9 cellular contexts compared by ENCODE assay signal in genomic region chr4:128517096-128517738, GRCh38.
DNase-seq lines count a peak whose midpoint lies in the region; ATAC-seq and TF ChIP-seq lines count a peak whose summit lies in the region.
"Had no signal": no experiment of that assay in that cellular context is flagged by ENCODE, and none has a peak within 500 bp of the region (broad histone marks: within the 10 kb centered on the region; RNA-seq: fewer than 3 reads in every experiment).

No MANE protein-coding gene starts in this region.

- BruUV-seq in MCF 10A (replicated peaks; lab: Mats Ljungman, UMichigan), result TSS peak; percentile 88

- no peak for ATAC-seq in CD8-positive, alpha-beta T cell
- no peak for ATAC-seq in natural killer cell treated with Interleukin-12 subunit alpha and Interleukin-12 subunit beta and Interleukin-15 and Interleukin-18, amount 100 ng/mL, for 72 hours

- no peaks in the 10 kb centered on the region for H3K9me3 Mint-ChIP-seq in MCF 10A (ENCODE audit: unreplicated experiment)
- peaks cover 3% of the 10 kb centered on the region for H3K9me3 Mint-ChIP-seq in activated naive CD4-positive, alpha-beta T cell treated with anti-CD3 and anti-CD28 coated beads for 36 hours
- peaks cover 2% of the 10 kb centered on the region for H3K9me3 Mint-ChIP-seq in CD8-positive, alpha-beta T cell
- no peaks in the 10 kb centered on the region for H3K9me3 Mint-ChIP-seq in natural killer cell treated with Interleukin-12 subunit alpha and Interleukin-12 subunit beta and Interleukin-15 and Interleukin-18, amount 100 ng/mL, for 72 hours

- peaks cover 50% of the 10 kb centered on the region for H3K4me1 Mint-ChIP-seq in MCF 10A (ENCODE audit: insufficient read depth, unreplicated experiment)
- peaks cover 14% of the 10 kb centered on the region for H3K4me1 Mint-ChIP-seq in activated naive CD4-positive, alpha-beta T cell treated with anti-CD3 and anti-CD28 coated beads for 36 hours (ENCODE audit: low read depth)
- H3K4me1 Mint-ChIP-seq in CD8-positive, alpha-beta T cell (ENCODE audit: low read depth), result peaks cover 10% of the 10 kb centered on the region
- peaks cover 12 to 15% of the 10 kb centered on the region in 2 donors for H3K4me1 Mint-ChIP-seq in natural killer cell treated with Interleukin-12 subunit alpha and Interleukin-12 subunit beta and Interleukin-15 and Interleukin-18, amount 100 ng/mL, for 72 hours (ENCODE audit: low read depth in 2 of 2)
- H3K4me1 Mint-ChIP-seq: naive B cell had no signal

- DNase-seq in DMS53 treated with DMSO at 0.1 percent for 48 hours (lab: John Stamatoyannopoulos, UW; ENCODE audit: unreplicated experiment), result peak; percentile 14
- DNase-seq in HS-5 (ENCODE audit: low read depth), result peak; percentile 58
- peak; percentile 65 for DNase-seq in MCF 10A (ENCODE audit: unreplicated experiment)
- peak; percentile 16 for DNase-seq in myocyte (ENCODE audit: low read depth)
- no peak for DNase-seq in activated naive CD4-positive, alpha-beta T cell treated with anti-CD3 and anti-CD28 coated beads for 36 hours
- no peak for DNase-seq in CD8-positive, alpha-beta T cell
- DNase-seq in natural killer cell treated with Interleukin-12 subunit alpha and Interleukin-12 subunit beta and Interleukin-15 and Interleukin-18, amount 100 ng/mL, for 72 hours (ENCODE audit: low spot score), result no peak
- DNase-seq in glomerular visceral epithelial cell (ENCODE audit: extremely low spot score), result no peak
- DNase-seq: naive B cell had no signal

- H3K9me3 ChIP-seq in CD8-positive, alpha-beta T cell (ENCODE audit: low read length), result no peaks in the 10 kb centered on the region

- CTCF ChIA-PET in MCF 10A (lab: Yijun Ruan, JAX), result interaction anchor here (0.5 to 2.2 kb wide), 7 partner anchors 11 to 195 kb away, joined by 3 to 7 read pairs (median 4); no protein-coding TSS in a partner anchor
- CTCF ChIA-PET in activated naive CD4-positive, alpha-beta T cell treated with anti-CD3 and anti-CD28 coated beads for 36 hours (lab: Charles Lee), result interaction anchor here (0.9 to 1.2 kb wide), 2 partner anchors 15 to 63 kb away, joined by 3 read pairs; no protein-coding TSS in a partner anchor
- CTCF ChIA-PET in CD8-positive, alpha-beta T cell (lab: Charles Lee), result no interaction called here

- H3K36me3 ChIP-seq in CD8-positive, alpha-beta T cell (ENCODE audit: insufficient read depth, low read length), result peaks cover 3% of the 10 kb centered on the region

- POLR2A ChIA-PET in MCF 10A (lab: Yijun Ruan, JAX), result interaction anchor here (0.6 to 1.8 kb wide), 10 partner anchors 9 to 230 kb away, joined by 3 to 10 read pairs (median 4); no protein-coding TSS in a partner anchor
- POLR2A ChIA-PET in CD8-positive, alpha-beta T cell (lab: Charles Lee), result no interaction called here

- no peaks in the 10 kb centered on the region for H3K27me3 Mint-ChIP-seq in MCF 10A (ENCODE audit: insufficient read depth, unreplicated experiment)
- peaks cover under 1% of the 10 kb centered on the region for H3K27me3 Mint-ChIP-seq in activated naive CD4-positive, alpha-beta T cell treated with anti-CD3 and anti-CD28 coated beads for 36 hours (ENCODE audit: low read depth)
- peaks cover 10% of the 10 kb centered on the region for H3K27me3 Mint-ChIP-seq in CD8-positive, alpha-beta T cell (ENCODE audit: low read depth)
- H3K27me3 Mint-ChIP-seq in natural killer cell treated with Interleukin-12 subunit alpha and Interleukin-12 subunit beta and Interleukin-15 and Interleukin-18, amount 100 ng/mL, for 72 hours, result peaks cover 4 to 18% of the 10 kb centered on the region in 2 donors

- peak overlapping the region; percentile 7 for H3K4me3 Mint-ChIP-seq in MCF 10A (ENCODE audit: unreplicated experiment)
- H3K4me3 Mint-ChIP-seq in activated naive CD4-positive, alpha-beta T cell treated with anti-CD3 and anti-CD28 coated beads for 36 hours, result no peak overlapping the region
- no peak overlapping the region for H3K4me3 Mint-ChIP-seq in CD8-positive, alpha-beta T cell
- no peak overlapping the region for H3K4me3 Mint-ChIP-seq in natural killer cell treated with Interleukin-12 subunit alpha and Interleukin-12 subunit beta and Interleukin-15 and Interleukin-18, amount 100 ng/mL, for 72 hours
- H3K4me3 Mint-ChIP-seq: naive B cell had no signal

- H3K36me3 Mint-ChIP-seq in MCF 10A (ENCODE audit: insufficient read depth, unreplicated experiment), result no peaks in the 10 kb centered on the region
- H3K36me3 Mint-ChIP-seq in activated naive CD4-positive, alpha-beta T cell treated with anti-CD3 and anti-CD28 coated beads for 36 hours (ENCODE audit: low read depth), result peaks cover 7% of the 10 kb centered on the region
- no peaks in the 10 kb centered on the region for H3K36me3 Mint-ChIP-seq in CD8-positive, alpha-beta T cell
- H3K36me3 Mint-ChIP-seq in natural killer cell treated with Interleukin-12 subunit alpha and Interleukin-12 subunit beta and Interleukin-15 and Interleukin-18, amount 100 ng/mL, for 72 hours, result no peaks in the 10 kb centered on the region

- peak overlapping the region; percentile 90 for H3K27ac Mint-ChIP-seq in MCF 10A (ENCODE audit: low read depth, unreplicated experiment)
- H3K27ac Mint-ChIP-seq in activated naive CD4-positive, alpha-beta T cell treated with anti-CD3 and anti-CD28 coated beads for 36 hours, result no peak overlapping the region
- H3K27ac Mint-ChIP-seq in CD8-positive, alpha-beta T cell, result no peak overlapping the region
- no peak overlapping the region for H3K27ac Mint-ChIP-seq in natural killer cell treated with Interleukin-12 subunit alpha and Interleukin-12 subunit beta and Interleukin-15 and Interleukin-18, amount 100 ng/mL, for 72 hours

- no peak overlapping the region for H3K27ac ChIP-seq in CD8-positive, alpha-beta T cell (ENCODE audit: low read depth, low read length)

- no peaks in the 10 kb centered on the region for H3K27me3 ChIP-seq in CD8-positive, alpha-beta T cell (ENCODE audit: insufficient read depth, low read length)

- no peaks in the 10 kb centered on the region for H3K4me1 ChIP-seq in CD8-positive, alpha-beta T cell (ENCODE audit: insufficient read depth, low read length)

- H3K4me3 ChIP-seq in CD8-positive, alpha-beta T cell (ENCODE audit: low read depth, low read length), result no peak overlapping the region

- TF ChIP-seq CTCF in MCF 10A (IDR thresholded peaks at IDR 0.05; ENCODE audit: unreplicated experiment), result no peak
- TF ChIP-seq CTCF in CD8-positive, alpha-beta T cell (IDR thresholded peaks at IDR 0.05), result no peak

- intact Hi-C loops in MCF 10A (cut with micrococcal nuclease), result loop anchor here (2.0 kb wide), 1 partner anchor 36 kb away; no protein-coding TSS in a partner anchor
- intact Hi-C loops in activated naive CD4-positive, alpha-beta T cell treated with anti-CD3 and anti-CD28 coated beads for 36 hours (cut with micrococcal nuclease), result loop anchor here (10.0 kb wide), 1 partner anchor 452 kb away; the partner anchor contains the start of gene LARP1B
- intact Hi-C loops in CD8-positive, alpha-beta T cell (cut with DNase I, micrococcal nuclease), result no loop called here

Comparison
In these comparisons a context has a peak if more than half of its experiments do, and no peak if none do; other contexts are left out.
1. DNase-seq: peak in DMS53 treated with DMSO at 0.1 percent for 48 hours (single experiment), HS-5 (single experiment), MCF 10A (single experiment) and myocyte (single experiment); none in activated naive CD4-positive, alpha-beta T cell treated with anti-CD3 and anti-CD28 coated beads for 36 hours (single experiment), CD8-positive, alpha-beta T cell (0 of 7), natural killer cell treated with Interleukin-12 subunit alpha and Interleukin-12 subunit beta and Interleukin-15 and Interleukin-18, amount 100 ng/mL, for 72 hours (single experiment) and glomerular visceral epithelial cell (single experiment).
2. intact Hi-C loops: an anchor here in MCF 10A (2.0 kb wide) and activated naive CD4-positive, alpha-beta T cell treated with anti-CD3 and anti-CD28 coated beads for 36 hours (10.0 kb wide); none called in CD8-positive, alpha-beta T cell.